In genomic region chr11:87280143-87280542, GRCh38 we compare ENCODE assay signal across 19 cellular contexts.
"Had no signal": no experiment of that assay in that cellular context is flagged by ENCODE, and none has a peak within 500 bp of the region (broad histone marks: within the 10 kb centered on the region; RNA-seq: fewer than 3 reads in every experiment).

No MANE protein-coding gene starts in this region.

- H3K27me3 ChIP-seq: Peyer's patch, SJCRH30 had no signal

- H3K4me2 ChIP-seq: PC-9 had no signal

- H3K27ac ChIP-seq: PC-9, Peyer's patch, SJCRH30 had no signal

- H3K36me3 ChIP-seq: Peyer's patch, SJCRH30 had no signal

- H2AFZ ChIP-seq: PC-9 had no signal

- DNase-seq: KBM-7; MV-4-11; NCI-H1048; NCI-H1105; NCI-H1436 treated with DMSO at 0.1 percent for 48 hours; NCI-H1694; NCI-H187 treated with DMSO at 0.1 percent for 48 hours; NCI-H2029 treated with DMSO at 0.1 percent for 48 hours; NCI-H2227 treated with DMSO at 0.1 percent for 48 hours; NCI-H524; NCI-H526 treated with DMSO at 0.1 percent for 48 hours; NCI-H748 treated with DMSO at 0.1 percent for 48 hours; NK-92 treated with Interleukin-12 subunit alpha and Interleukin-12 subunit beta, amount 100 ng/mL, for 24 hours; OCI-M1; PC-9; Peyer's patch; SHP77 treated with DMSO at 0.1 percent for 48 hours; SJCRH30 had no signal

- H3K9me3 ChIP-seq: Peyer's patch, SJCRH30 had no signal

- H3K4me3 ChIP-seq: PC-9, Peyer's patch, SJCRH30 had no signal

- ATAC-seq: Right ventricle myocardium inferior had no signal

- H3K4me1 ChIP-seq: Peyer's patch, SJCRH30 had no signal
